Comparison of ENCODE assay signal across 25 cellular contexts in genomic region chr7:36657031-36657660, GRCh38.
DNase-seq lines count a peak whose midpoint lies in the region; ATAC-seq, FAIRE-seq and TF ChIP-seq lines count a peak whose summit lies in the region.
"Had no signal": no experiment of that assay in that cellular context is flagged by ENCODE, and none has a peak within 500 bp of the region (broad histone marks: within the 10 kb centered on the region; RNA-seq: fewer than 3 reads in every experiment).

No MANE protein-coding gene starts in this region.

- peak; percentile 4 for DNase-seq in CD1c-positive myeloid dendritic cell (ENCODE audit: extremely low spot score)
- DNase-seq in LHCN-M2 (ENCODE audit: low read depth), result peak; percentile 38
- no peak for DNase-seq in K562 (ENCODE audit: extremely low read depth in 1 of 4, low spot score in 3 of 4)
- DNase-seq in mesothelial cell of epicardium (ENCODE audit: low spot score in 2 of 2, unreplicated experiment in 2 of 2), result no peak
- DNase-seq in NCI-H146 treated with DMSO at 0.1 percent for 48 hours (lab: John Stamatoyannopoulos, UW; ENCODE audit: unreplicated experiment), result no peak
- no peak for DNase-seq in aorta
- DNase-seq: activated CD4-positive, CD25-positive, alpha-beta regulatory T cell; activated naive CD4-positive, alpha-beta T cell treated with anti-CD3 and anti-CD28 coated beads for 36 hours; dorsolateral prefrontal cortex; EL; glutamatergic neuron; GOT3; left ventricle myocardium superior; NCI-H2081; NCI-H510A; posterior cingulate gyrus; SHP77; small intestine; stimulated activated CD4-positive, alpha-beta T cell treated with anti-CD3 and anti-CD28 coated beads, Interleukin-4, amount 100 ng/mL, for 4 hours; substantia nigra had no signal

- no peaks in the 10 kb centered on the region for H3K36me3 ChIP-seq in K562 (ENCODE audit: control insufficient read depth, insufficient read depth, low read length)
- no peaks in the 10 kb centered on the region for H3K36me3 ChIP-seq in aorta (ENCODE audit: control insufficient read depth in 1 of 2, insufficient read depth in 2 of 2, low read length in 1 of 2)

- no peak overlapping the region for H3K27ac ChIP-seq in K562 (ENCODE audit: extremely low read depth, low read depth, low read length)
- no peak overlapping the region for H3K27ac ChIP-seq in aorta (ENCODE audit: low read depth in 1 of 2, low read length in 2 of 2)
- H3K27ac ChIP-seq: dorsolateral prefrontal cortex had no signal

- no peak overlapping the region for H3K4me2 ChIP-seq in K562 (ENCODE audit: insufficient read depth, low read length)

- no TSS peak for BruUV-seq in K562 (replicated peaks; lab: Mats Ljungman, UMichigan)

- no peaks in the 10 kb centered on the region for H3K9me3 Mint-ChIP-seq in mesothelial cell of epicardium
- H3K9me3 Mint-ChIP-seq: activated naive CD4-positive, alpha-beta T cell treated with anti-CD3 and anti-CD28 coated beads for 36 hours; brain had no signal

- H3K4me1 ChIP-seq in K562 (replicated peaks in 1 of 2; ENCODE audit: control insufficient read depth in 2 of 2, insufficient read depth in 2 of 2, low read length in 2 of 2), result no peaks in the 10 kb centered on the region
- H3K4me1 ChIP-seq in aorta (ENCODE audit: control insufficient read depth in 1 of 2, insufficient read depth in 2 of 2, low read length in 2 of 2), result no peaks in the 10 kb centered on the region

- ATAC-seq in K562 (no peak), HG02884 (IDR thresholded peaks at IDR 0.05; ENCODE audit: unreplicated experiment) (no peak), aorta (ENCODE audit: low FRiP score) (no peak), HG03139 (IDR thresholded peaks at IDR 0.05; ENCODE audit: unreplicated experiment) (no peak)
- ATAC-seq: esophagus mucosa, left ventricle myocardium superior had no signal

- H3K79me2 ChIP-seq in K562 (ENCODE audit: control insufficient read depth, insufficient read depth, low read length), result no peaks in the 10 kb centered on the region

- no peaks in the 10 kb centered on the region for H3K27me3 Mint-ChIP-seq in mesothelial cell of epicardium (ENCODE audit: low read depth)

- WGBS in K562 (ENCODE audit: insufficient coverage, low coverage, missing lambda C conversion rate), result 2% methylated on average over 8 of the region's 8 CpGs
- 91 to 93% methylated on average over 8 of the region's 8 CpGs for WGBS in aorta, 2 donors

- peaks cover 41% of the 10 kb centered on the region for H3K4me1 Mint-ChIP-seq in mesothelial cell of epicardium

- no peak for TF ChIP-seq RAD21 in K562 (CRISPR knock-in tag; conservative IDR thresholded peaks at IDR 0.05 in 1 of 2, IDR thresholded peaks at IDR 0.05 in 1 of 2)

- in situ Hi-C loops in K562 (cut with MboI), result no loop called here

- POLR2A ChIA-PET in K562 (lab: Yijun Ruan, JAX), result interaction anchor here (1.2 to 2.2 kb wide), 2 partner anchors 14 kb away, joined by 3 to 6 read pairs; no protein-coding TSS in a partner anchor

- H2AFZ ChIP-seq in K562 (ENCODE audit: low read depth, low read length), result no peak overlapping the region

- no peaks in the 10 kb centered on the region for H3K9me1 ChIP-seq in K562 (ENCODE audit: control insufficient read depth, insufficient read depth, low read length)

- no peak for TF ChIP-seq POLR2A in K562 (conservative IDR thresholded peaks at IDR 0.05)

- no peaks in the 10 kb centered on the region for H3K36me3 Mint-ChIP-seq in mesothelial cell of epicardium
- H3K36me3 Mint-ChIP-seq: brain had no signal

- no peak overlapping the region for H3K4me3 ChIP-seq in K562
- H3K4me3 ChIP-seq in aorta (ENCODE audit: low read length in 2 of 2), result no peak overlapping the region
- H3K4me3 ChIP-seq: dorsolateral prefrontal cortex had no signal

- no peak overlapping the region for H3K9ac ChIP-seq in K562 (ENCODE audit: insufficient read depth in 1 of 2, low read depth in 2 of 2, low read length in 2 of 2)

- H3K4me3 Mint-ChIP-seq in mesothelial cell of epicardium, result no peak overlapping the region
- H3K4me3 Mint-ChIP-seq: activated naive CD4-positive, alpha-beta T cell treated with anti-CD3 and anti-CD28 coated beads for 36 hours; brain; IgD-negative memory B cell had no signal

- intact Hi-C loops in K562 (cut with micrococcal nuclease) (no loop called here), aorta (cut with DNase I) (no loop called here)

- H4K20me1 ChIP-seq in K562 (replicated peaks; ENCODE audit: control insufficient read depth, insufficient read depth, low read length), result no peaks in the 10 kb centered on the region

- TF ChIP-seq EP300 in K562 (IDR thresholded peaks at IDR 0.05; ENCODE audit: low read length), result no peak

- CTCF ChIA-PET in K562 (lab: Yijun Ruan, JAX; ENCODE audit: low intra/inter-chr PET ratio), result no interaction called here

- H3K27me3 ChIP-seq in K562 (ENCODE audit: control insufficient read depth in 2 of 2, insufficient read depth in 2 of 2, low read length in 2 of 2), result peaks cover 16 to 27% of the 10 kb centered on the region in 2 experiments
- no peaks in the 10 kb centered on the region for H3K27me3 ChIP-seq in aorta (ENCODE audit: control insufficient read depth in 1 of 2, insufficient read depth in 2 of 2, low read length in 1 of 2)
- H3K27me3 ChIP-seq: dorsolateral prefrontal cortex had no signal

- H3K27ac Mint-ChIP-seq in mesothelial cell of epicardium, result peak overlapping the region; percentile 63
- H3K27ac Mint-ChIP-seq: activated naive CD4-positive, alpha-beta T cell treated with anti-CD3 and anti-CD28 coated beads for 36 hours had no signal

- no peaks in the 10 kb centered on the region; the same call in 1 of the 2 replicates for H3K9me3 ChIP-seq in K562 (replicated peaks; ENCODE audit: control insufficient read depth, insufficient read depth, low read depth, low read length)
- no peaks in the 10 kb centered on the region for H3K9me3 ChIP-seq in aorta (ENCODE audit: control insufficient read depth, low read length)

- FAIRE-seq in K562 (lab: Jason Lieb, UNC), result peak; percentile 29
- FAIRE-seq: small intestine had no signal

- TF ChIP-seq CTCF in K562 (IDR thresholded peaks at IDR 0.05 in 2 of 3, conservative IDR thresholded peaks at IDR 0.05 in 1 of 3; ENCODE audit: insufficient read depth in 2 of 3, low read depth in 1 of 3, low read length in 3 of 3), result no peak
- TF ChIP-seq CTCF in mesothelial cell of epicardium (IDR thresholded peaks at IDR 0.05; ENCODE audit: unreplicated experiment), result no peak

TF ChIP-seq in K562, 482 proteins besides CTCF, POLR2A, EP300 and RAD21 (continues in another document):
- TF ChIP-seq EZH2 (IDR thresholded peaks at IDR 0.05; ENCODE audit: borderline replicate concordance, low read depth, low read length) (no peak), JUNB (CRISPR knock-in tag; conservative IDR thresholded peaks at IDR 0.05) (no peak), CUX1 (CRISPR knock-in tag; IDR thresholded peaks at IDR 0.05) (no peak), RFX1 (IDR thresholded peaks at IDR 0.05) (no peak)
- TF ChIP-seq, protein P1, sequence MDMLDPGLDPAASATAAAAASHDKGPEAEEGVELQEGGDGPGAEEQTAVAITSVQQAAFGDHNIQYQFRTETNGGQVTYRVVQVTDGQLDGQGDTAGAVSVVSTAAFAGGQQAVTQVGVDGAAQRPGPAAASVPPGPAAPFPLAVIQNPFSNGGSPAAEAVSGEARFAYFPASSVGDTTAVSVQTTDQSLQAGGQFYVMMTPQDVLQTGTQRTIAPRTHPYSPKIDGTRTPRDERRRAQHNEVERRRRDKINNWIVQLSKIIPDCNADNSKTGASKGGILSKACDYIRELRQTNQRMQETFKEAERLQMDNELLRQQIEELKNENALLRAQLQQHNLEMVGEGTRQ (CRISPR knock-in tag; IDR thresholded peaks at IDR 0.05), result no peak

Comparison
In these comparisons a context has a peak if more than half of its experiments do, and no peak if none do; other contexts are left out.
1. DNase-seq: peak in CD1c-positive myeloid dendritic cell (single experiment) and LHCN-M2 (single experiment); none in K562 (0 of 4), mesothelial cell of epicardium (0 of 2), NCI-H146 treated with DMSO at 0.1 percent for 48 hours (single experiment) and aorta (0 of 2).